18 cellular contexts compared by ENCODE assay signal in genomic region chr3:169971522-169971921, GRCh38.
"Had no signal": no experiment of that assay in that cellular context is flagged by ENCODE, and none has a peak within 500 bp of the region (broad histone marks: within the 10 kb centered on the region; RNA-seq: fewer than 3 reads in every experiment).

No MANE protein-coding gene starts in this region.

- H3K27me3 Mint-ChIP-seq: activated naive CD8-positive, alpha-beta T cell treated with anti-CD3 and anti-CD28 coated beads, Interleukin-2, amount 10 ng/mL, durations not matched to agents 7 days and 5 days; progenitor cell of endocrine pancreas; stimulated activated naive CD8-positive, alpha-beta T cell treated with anti-CD3 and anti-CD28 coated beads, Interleukin-15, amount 100 ng/mL, for 72 hours; type B pancreatic cell had no signal

- FAIRE-seq: endothelial cell of umbilical vein had no signal

- H3K4me3 ChIP-seq: right atrium auricular region had no signal

- H3K27ac Mint-ChIP-seq: activated naive CD8-positive, alpha-beta T cell treated with anti-CD3 and anti-CD28 coated beads, Interleukin-2, amount 10 ng/mL, durations not matched to agents 7 days and 5 days; nephron progenitor cell; progenitor cell of endocrine pancreas; type B pancreatic cell had no signal

- H3K27ac ChIP-seq: brain microvascular endothelial cell, foreskin keratinocyte, right atrium auricular region had no signal

- H3K4me3 Mint-ChIP-seq: activated naive CD8-positive, alpha-beta T cell treated with anti-CD3 and anti-CD28 coated beads, Interleukin-2, amount 10 ng/mL, durations not matched to agents 7 days and 5 days; nephron progenitor cell; type B pancreatic cell had no signal

- ATAC-seq: foreskin keratinocyte; left ventricle myocardium superior; stimulated activated naive CD8-positive, alpha-beta T cell treated with anti-CD3 and anti-CD28 coated beads, Interleukin-15, amount 100 ng/mL, for 72 hours had no signal

- H3K9me3 Mint-ChIP-seq: activated naive CD8-positive, alpha-beta T cell treated with anti-CD3 and anti-CD28 coated beads, Interleukin-2, amount 10 ng/mL, durations not matched to agents 7 days and 5 days; nephron progenitor cell; stimulated activated naive CD8-positive, alpha-beta T cell treated with anti-CD3 and anti-CD28 coated beads, Interleukin-15, amount 100 ng/mL, for 72 hours; type B pancreatic cell had no signal

- H3K27me3 ChIP-seq: brain microvascular endothelial cell, foreskin keratinocyte, right atrium auricular region had no signal

- H3K9me3 ChIP-seq: right atrium auricular region had no signal

- DNase-seq: activated CD4-positive, alpha-beta T cell treated with anti-CD3 and anti-CD28 coated beads for 1 hour; activated CD4-positive, alpha-beta T cell treated with anti-CD3 and anti-CD28 coated beads, Interleukin-2, amount 50 U/mL, for 48 hours; activated gamma-delta T cell; activated naive CD8-positive, alpha-beta T cell treated with anti-CD3 and anti-CD28 coated beads, Interleukin-2, amount 10 ng/mL, durations not matched to agents 7 days and 5 days; activated T-cell treated with anti-CD3 and anti-CD28 coated beads, Interleukin-2, amount 50 U/mL, for 1 hour; anterior cingulate cortex; brain microvascular endothelial cell; effector CD8-positive, alpha-beta T cell; foreskin keratinocyte; kidney glomerular epithelial cell; left ventricle myocardium superior; mesenchymal stem cell; nephron progenitor cell; stimulated activated naive CD8-positive, alpha-beta T cell treated with anti-CD3 and anti-CD28 coated beads, Interleukin-15, amount 100 ng/mL, for 72 hours had no signal
